ENCODE assay signal across 15 cellular contexts in genomic region chr4:93842512-93843252, GRCh38. TPM values are rescaled to one million over a fixed set of nuclear protein-coding genes. Genes with fewer than 3 reads are reported as not detected.
DNase-seq lines count a peak whose midpoint lies in the region; ATAC-seq and TF ChIP-seq lines count a peak whose summit lies in the region.
"Had no signal": no experiment of that assay in that cellular context is flagged by ENCODE, and none has a peak within 500 bp of the region (broad histone marks: within the 10 kb centered on the region; RNA-seq: fewer than 3 reads in every experiment).

No MANE protein-coding gene starts in this region.

- intact Hi-C loops in body of pancreas (cut with DNase I) (no loop called here), A673 (cut with micrococcal nuclease; ENCODE audit: unreplicated experiment) (no loop called here)

- CTCF ChIA-PET in A673 (lab: Charles Lee), result no interaction called here

- H3K36me3 ChIP-seq in body of pancreas (replicated peaks in 1 of 2; ENCODE audit: insufficient read depth in 1 of 2, low read depth in 2 of 2), result no peaks in the 10 kb centered on the region
- H3K36me3 ChIP-seq in A673 (ENCODE audit: insufficient read depth, low read length, poor library complexity, severe bottlenecking), result no peaks in the 10 kb centered on the region
- H3K36me3 ChIP-seq: uterus had no signal

- peaks cover 13% of the 10 kb centered on the region for H3K4me1 ChIP-seq in body of pancreas
- no peaks in the 10 kb centered on the region for H3K4me1 ChIP-seq in A673 (ENCODE audit: insufficient read depth, low read length, poor library complexity, severe bottlenecking)
- H3K4me1 ChIP-seq: foreskin keratinocyte, uterus had no signal

- no peak for TF ChIP-seq CTCF in body of pancreas (IDR thresholded peaks at IDR 0.05)
- TF ChIP-seq CTCF in A673 (conservative IDR thresholded peaks at IDR 0.05; ENCODE audit: low read depth, low read length), result no peak

- peak in 2 of 4 donors; percentile 20 to 22 for DNase-seq in body of pancreas
- no peak for DNase-seq in stimulated activated naive CD4-positive, alpha-beta T cell treated with Interleukin-2 at 50 U/mL for 16 hours (lab: John Stamatoyannopoulos, UW)
- DNase-seq in stimulated activated CD8-positive, alpha-beta memory T cell treated with anti-CD3 and anti-CD28 coated beads, Interleukin-4, amount 100 ng/mL, for 48 hours, result no peak
- no peak for DNase-seq in A673 (ENCODE audit: low spot score)
- DNase-seq: activated CD8-positive, alpha-beta memory T cell treated with anti-CD3 and anti-CD28 coated beads for 24 hours; effector memory CD4-positive, alpha-beta T cell; foreskin keratinocyte; NCI-H187; SIG-M5; uterus had no signal

- H3K27me3 ChIP-seq in body of pancreas (no peaks in the 10 kb centered on the region), A673 (replicated peaks; ENCODE audit: insufficient read depth, low read depth, low read length, poor library complexity) (peaks cover 11% of the 10 kb centered on the region)
- H3K27me3 ChIP-seq: uterus had no signal

- ATAC-seq in GM18502 (IDR thresholded peaks at IDR 0.05; ENCODE audit: poor library complexity, unreplicated experiment), result peak; percentile 47
- ATAC-seq in GM21423 (IDR thresholded peaks at IDR 0.05; ENCODE audit: unreplicated experiment), result peak; percentile 68
- peak; percentile 62 for ATAC-seq in HG03135 (IDR thresholded peaks at IDR 0.05; ENCODE audit: unreplicated experiment)
- peak; percentile 76 for ATAC-seq in body of pancreas
- no peak for ATAC-seq in HG03439 (IDR thresholded peaks at IDR 0.05; ENCODE audit: unreplicated experiment)
- ATAC-seq: foreskin keratinocyte had no signal

- H3K27ac ChIP-seq in body of pancreas, result no peak overlapping the region
- H3K27ac ChIP-seq in A673 (ENCODE audit: low read depth, low read length, poor library complexity, severe bottlenecking), result no peak overlapping the region
- H3K27ac ChIP-seq: foreskin keratinocyte, uterus had no signal

- POLR2A ChIA-PET in A673 (lab: Charles Lee; ENCODE audit: low non-redundant PET), result no interaction called here

- 17 to 22% methylated on average over 2 of the region's 2 CpGs for WGBS in body of pancreas, 2 donors

- H3K4me3 ChIP-seq in body of pancreas, result no peak overlapping the region
- no peak overlapping the region for H3K4me3 ChIP-seq in A673 (ENCODE audit: low read depth, low read length, poor library complexity, severe bottlenecking)
- H3K4me3 ChIP-seq: uterus had no signal

- BruUV-seq in A673 (replicated peaks; lab: Mats Ljungman, UMichigan), result no TSS peak

- no peak for TF ChIP-seq POLR2A in body of pancreas (IDR thresholded peaks at IDR 0.05)

- H3K9me3 ChIP-seq in body of pancreas (no peaks in the 10 kb centered on the region), A673 (ENCODE audit: low read depth, low read length, poor library complexity, severe bottlenecking) (no peaks in the 10 kb centered on the region)
- H3K9me3 ChIP-seq: uterus had no signal

RNA-seq across cellular contexts. Expression of gene ATOH1, which starts 14.1 kb away (rescaled TPM):
- total RNA-seq in body of pancreas (not detected), A673 (2021) (not detected in 2 replicates)
- total RNA-seq: foreskin keratinocyte, pulmonary artery endothelial cell had no signal
